Comparison of ENCODE assay signal across 8 cellular contexts in the genomic region with DNA sequence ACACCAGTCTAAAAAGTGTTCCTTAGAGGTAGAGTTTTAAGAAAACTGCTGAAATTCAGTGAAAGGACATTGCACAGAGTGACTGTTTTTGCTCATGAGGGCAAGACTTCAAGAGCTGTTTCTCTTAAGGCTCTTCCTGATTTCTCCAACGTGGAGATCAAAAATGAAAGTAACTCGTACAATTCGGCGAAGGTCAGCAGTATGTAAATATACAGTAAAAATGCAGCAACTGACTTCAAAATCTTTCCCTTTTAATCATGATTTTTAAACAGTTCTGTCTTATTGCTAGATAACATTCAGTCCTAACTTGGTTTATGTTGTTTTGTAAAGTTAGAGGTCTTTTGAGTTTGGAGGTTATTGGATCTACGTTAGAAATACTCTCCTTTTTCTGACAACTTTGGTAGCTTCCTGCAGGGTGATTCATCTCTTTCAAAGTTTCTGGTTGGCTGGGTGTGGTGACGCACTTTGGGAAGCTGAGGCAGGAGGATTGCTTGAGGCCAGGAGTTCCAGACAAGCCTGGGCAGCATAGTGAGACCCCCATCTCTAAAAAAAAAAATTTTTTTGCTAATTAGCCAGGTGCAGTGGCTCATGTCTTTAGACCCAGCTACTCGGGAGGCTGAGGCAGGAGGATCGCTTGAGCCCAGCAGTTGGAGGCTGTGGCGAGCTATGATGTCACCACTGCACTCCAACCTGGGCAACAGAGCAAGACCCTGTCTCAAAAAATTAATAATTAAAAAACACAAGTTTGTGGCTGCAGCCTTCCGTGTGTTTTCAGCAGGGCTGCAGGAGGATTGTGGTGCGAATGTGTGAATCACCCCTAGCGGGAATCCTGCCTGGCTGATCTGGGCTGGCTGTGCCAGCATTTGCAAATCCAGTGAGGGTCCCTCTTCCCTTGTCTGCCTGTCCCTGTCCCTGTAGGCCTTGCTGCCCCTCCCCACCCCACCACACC. TPM values are rescaled to one million over a fixed set of nuclear protein-coding genes. Genes with fewer than 3 reads are reported as not detected.
DNase-seq lines count a peak whose midpoint lies in the region; ATAC-seq and TF ChIP-seq lines count a peak whose summit lies in the region.

No MANE protein-coding gene starts in this region.

- H3K4me3 ChIP-seq in GM12875 (ENCODE audit: low read depth, low read length) (peak overlapping the region; percentile 22), left lung (peak overlapping the region in 1 of 2 donors; percentile 39)

- ATAC-seq in left lung (peak; percentile 42), GM19324 (IDR thresholded peaks at IDR 0.05; ENCODE audit: low FRiP score, unreplicated experiment) (no peak)

- DNase-seq in NCI-H226 (peak; percentile 76), astrocyte of the hippocampus (ENCODE audit: low read depth, low spot score) (peak; percentile 35), left lung (no peak), NCI-H446 treated with DMSO at 0.1 percent for 48 hours (lab: John Stamatoyannopoulos, UW) (no peak), SHP77 treated with DMSO at 0.1 percent for 48 hours (lab: John Stamatoyannopoulos, UW) (no peak)

- no peak for TF ChIP-seq CTCF in GM12875 (IDR thresholded peaks at IDR 0.05; ENCODE audit: borderline replicate concordance, insufficient read depth, low read depth, low read length)
- TF ChIP-seq CTCF in left lung (IDR thresholded peaks at IDR 0.05), result no peak

- peaks cover 33 to 71% of the 10 kb centered on the region in 2 donors for H3K4me1 ChIP-seq in left lung

- intact Hi-C loops in left lung (cut with DNase I), result loop anchor here in 1 of 2 donors (10.0 kb wide), 1 partner anchor 61 kb away; the partner anchor contains the start of gene FOXK1

- H3K9me3 ChIP-seq in left lung, result no peaks in the 10 kb centered on the region

- H3K27me3 ChIP-seq in left lung, result no peaks in the 10 kb centered on the region

- H3K36me3 ChIP-seq in left lung, result peaks cover 0 to 31% of the 10 kb centered on the region in 2 donors

- H3K27ac ChIP-seq in left lung (peak overlapping the region; percentile 91 to 93), temporal lobe (ENCODE audit: low read depth, low read length) (peak overlapping the region; percentile 96)

RNA-seq across cellular contexts. Expression of gene AP5Z1, which starts 29.2 kb away (rescaled TPM):
- total RNA-seq in left lung (10 to 100 TPM; 37.1 to 49.5 TPM), temporal lobe (9.3 TPM)

Comparison
In these comparisons a context has a peak if more than half of its experiments do, and no peak if none do; other contexts are left out.
1. DNase-seq: peak in NCI-H226 (single experiment) and astrocyte of the hippocampus (single experiment); none in left lung (0 of 2), NCI-H446 treated with DMSO at 0.1 percent for 48 hours (single experiment) and SHP77 treated with DMSO at 0.1 percent for 48 hours (single experiment).